23 cellular contexts compared by ENCODE assay signal in genomic region chr5:95907067-95907705, GRCh38. TPM values are rescaled to one million over a fixed set of nuclear protein-coding genes. Genes with fewer than 3 reads are reported as not detected.
DNase-seq lines count a peak whose midpoint lies in the region; ATAC-seq, FAIRE-seq and TF ChIP-seq lines count a peak whose summit lies in the region.
"Had no signal": no experiment of that assay in that cellular context is flagged by ENCODE, and none has a peak within 500 bp of the region (broad histone marks: within the 10 kb centered on the region; RNA-seq: fewer than 3 reads in every experiment).

No MANE protein-coding gene starts in this region.

- intact Hi-C loops in activated CD8-positive, alpha-beta T cell treated with anti-CD3 and anti-CD28 coated beads for 36 hours (cut with micrococcal nuclease) = no loop called here

- no peak for TF ChIP-seq CTCF in activated CD8-positive, alpha-beta T cell treated with anti-CD3 and anti-CD28 coated beads for 36 hours (IDR thresholded peaks at IDR 0.05)

- H3K27ac Mint-ChIP-seq in activated CD8-positive, alpha-beta T cell treated with anti-CD3 and anti-CD28 coated beads for 36 hours = no peak overlapping the region
- peak overlapping the region; percentile 68 to 86 for H3K27ac Mint-ChIP-seq in natural killer cell treated with Interleukin-12 subunit alpha and Interleukin-12 subunit beta and Interleukin-15 and Interleukin-18, amount 100 ng/mL, for 72 hours
- H3K27ac Mint-ChIP-seq: CD4-positive, CD25-positive, alpha-beta regulatory T cell; memory B cell; T-helper 1 cell treated with Interleukin-12 subunit alpha and Interleukin-12 subunit beta and Interleukin-4 antibody, amounts not matched to agents 30 μg/mL and 1 μg/mL, for 36 hours had no signal

- peak; percentile 30 for ATAC-seq in activated CD8-positive, alpha-beta T cell treated with anti-CD3 and anti-CD28 coated beads for 36 hours
- peak; percentile 93 for ATAC-seq in natural killer cell treated with Interleukin-12 subunit alpha and Interleukin-12 subunit beta and Interleukin-15 and Interleukin-18, amount 100 ng/mL, for 72 hours
- ATAC-seq in HG03469 (IDR thresholded peaks at IDR 0.05; ENCODE audit: unreplicated experiment) = no peak
- ATAC-seq: HCT116 had no signal

- H3K9me3 Mint-ChIP-seq in activated CD8-positive, alpha-beta T cell treated with anti-CD3 and anti-CD28 coated beads for 36 hours = no peaks in the 10 kb centered on the region
- H3K9me3 Mint-ChIP-seq in natural killer cell treated with Interleukin-12 subunit alpha and Interleukin-12 subunit beta and Interleukin-15 and Interleukin-18, amount 100 ng/mL, for 72 hours = peaks cover 3% of the 10 kb centered on the region
- H3K9me3 Mint-ChIP-seq: CD4-positive, CD25-positive, alpha-beta regulatory T cell; memory B cell; T-helper 1 cell treated with Interleukin-12 subunit alpha and Interleukin-12 subunit beta and Interleukin-4 antibody, amounts not matched to agents 30 μg/mL and 1 μg/mL, for 36 hours had no signal

- H3K4me1 Mint-ChIP-seq in activated CD8-positive, alpha-beta T cell treated with anti-CD3 and anti-CD28 coated beads for 36 hours (ENCODE audit: low read depth) = peaks cover 16% of the 10 kb centered on the region
- peaks cover 53 to 57% of the 10 kb centered on the region in 2 donors for H3K4me1 Mint-ChIP-seq in natural killer cell treated with Interleukin-12 subunit alpha and Interleukin-12 subunit beta and Interleukin-15 and Interleukin-18, amount 100 ng/mL, for 72 hours (ENCODE audit: low read depth in 2 of 2)
- H3K4me1 Mint-ChIP-seq: memory B cell had no signal

- peaks cover 19% of the 10 kb centered on the region for H3K36me3 Mint-ChIP-seq in activated CD8-positive, alpha-beta T cell treated with anti-CD3 and anti-CD28 coated beads for 36 hours (ENCODE audit: low read depth)
- H3K36me3 Mint-ChIP-seq in natural killer cell treated with Interleukin-12 subunit alpha and Interleukin-12 subunit beta and Interleukin-15 and Interleukin-18, amount 100 ng/mL, for 72 hours = peaks cover 42% of the 10 kb centered on the region

- POLR2A ChIA-PET in activated CD8-positive, alpha-beta T cell treated with anti-CD3 and anti-CD28 coated beads for 36 hours (lab: Charles Lee) = no interaction called here

- peak; percentile 75 for FAIRE-seq in GM12891 (lab: Jason Lieb, UNC)
- peak; percentile 61 for FAIRE-seq in GM19239 (lab: Jason Lieb, UNC)
- no peak for FAIRE-seq in H54 (lab: Jason Lieb, UNC)
- FAIRE-seq: bronchial epithelial cell, islet of Langerhans had no signal

- CTCF ChIA-PET in activated CD8-positive, alpha-beta T cell treated with anti-CD3 and anti-CD28 coated beads for 36 hours (lab: Charles Lee) = no interaction called here

- TF ChIP-seq POLR2A in GM12891 (IDR thresholded peaks at IDR 0.05; ENCODE audit: low read depth, low read length) = no peak
- no peak for TF ChIP-seq POLR2A in H54 (IDR thresholded peaks at IDR 0.05; ENCODE audit: low read depth, low read length)

- H3K27me3 Mint-ChIP-seq in activated CD8-positive, alpha-beta T cell treated with anti-CD3 and anti-CD28 coated beads for 36 hours = no peaks in the 10 kb centered on the region
- H3K27me3 Mint-ChIP-seq in natural killer cell treated with Interleukin-12 subunit alpha and Interleukin-12 subunit beta and Interleukin-15 and Interleukin-18, amount 100 ng/mL, for 72 hours = no peaks in the 10 kb centered on the region
- H3K27me3 Mint-ChIP-seq: CD4-positive, CD25-positive, alpha-beta regulatory T cell; memory B cell had no signal

- no peak overlapping the region for H3K4me3 Mint-ChIP-seq in activated CD8-positive, alpha-beta T cell treated with anti-CD3 and anti-CD28 coated beads for 36 hours
- peak overlapping the region; percentile 66 for H3K4me3 Mint-ChIP-seq in natural killer cell treated with Interleukin-12 subunit alpha and Interleukin-12 subunit beta and Interleukin-15 and Interleukin-18, amount 100 ng/mL, for 72 hours
- H3K4me3 Mint-ChIP-seq: CD4-positive, CD25-positive, alpha-beta regulatory T cell; memory B cell; T-helper 1 cell treated with Interleukin-12 subunit alpha and Interleukin-12 subunit beta and Interleukin-4 antibody, amounts not matched to agents 30 μg/mL and 1 μg/mL, for 36 hours had no signal

- DNase-seq in GM12891 (ENCODE audit: insufficient read length, low spot score) (no peak), GM19239 (ENCODE audit: insufficient read length, low spot score) (no peak), H54 (ENCODE audit: insufficient read length, low spot score) (no peak), GF-D8 (lab: John Stamatoyannopoulos, UW) (no peak), midbrain (lab: John Stamatoyannopoulos, UW) (no peak)
- no peak for DNase-seq in activated CD8-positive, alpha-beta T cell treated with anti-CD3 and anti-CD28 coated beads for 36 hours
- DNase-seq in natural killer cell treated with Interleukin-12 subunit alpha and Interleukin-12 subunit beta and Interleukin-15 and Interleukin-18, amount 100 ng/mL, for 72 hours (ENCODE audit: low spot score) = peak; percentile 72
- DNase-seq: activated CD4-positive, alpha-beta T cell treated with anti-CD3 and anti-CD28 coated beads for 48 hours; activated CD8-positive, alpha-beta memory T cell treated with anti-CD3 and anti-CD28 coated beads, Interleukin-2, amount 50 U/mL, for 4 hours; activated effector memory CD4-positive, alpha-beta T cell treated with Interleukin-2 at 50 U/mL for 16 hours; CD4-positive, CD25-positive, alpha-beta regulatory T cell; dermis blood vessel endothelial cell; GDM1; hippocampal formation; NCI-H1436 treated with DMSO at 0.1 percent for 48 hours; NCI-H774; thyroid gland had no signal

TF ChIP-seq in GM12891, 5 proteins besides CTCF, POLR2A, EP300 and RAD21:
- TF ChIP-seq PAX5 (IDR thresholded peaks at IDR 0.05; ENCODE audit: insufficient read depth, low read length, severe bottlenecking) (no peak), SPI1 (IDR thresholded peaks at IDR 0.05; ENCODE audit: low read depth, low read length) (no peak), POU2F2 (IDR thresholded peaks at IDR 0.05; ENCODE audit: low read depth, low read length) (no peak), POLR2AphosphoS5 (IDR thresholded peaks at IDR 0.05; ENCODE audit: low read depth, low read length) (no peak), TAF1 (IDR thresholded peaks at IDR 0.05; ENCODE audit: low read depth, low read length) (no peak)

RNA-seq across cellular contexts. Expression of gene ELL2, which starts 54.5 kb away (rescaled TPM):
- polyA plus RNA-seq in GM12891 (2012; ENCODE audit: low read depth, missing spikeins) = 19.1 TPM
- total RNA-seq in activated CD8-positive, alpha-beta T cell treated with anti-CD3 and anti-CD28 coated beads for 36 hours = 10 to 100 TPM; 39.7 to 46.3 TPM
- total RNA-seq in natural killer cell treated with Interleukin-12 subunit alpha and Interleukin-12 subunit beta and Interleukin-15 and Interleukin-18, amount 100 ng/mL, for 72 hours = 100 to 1,000 TPM; 110 to 200 TPM
